In the genomic region with DNA sequence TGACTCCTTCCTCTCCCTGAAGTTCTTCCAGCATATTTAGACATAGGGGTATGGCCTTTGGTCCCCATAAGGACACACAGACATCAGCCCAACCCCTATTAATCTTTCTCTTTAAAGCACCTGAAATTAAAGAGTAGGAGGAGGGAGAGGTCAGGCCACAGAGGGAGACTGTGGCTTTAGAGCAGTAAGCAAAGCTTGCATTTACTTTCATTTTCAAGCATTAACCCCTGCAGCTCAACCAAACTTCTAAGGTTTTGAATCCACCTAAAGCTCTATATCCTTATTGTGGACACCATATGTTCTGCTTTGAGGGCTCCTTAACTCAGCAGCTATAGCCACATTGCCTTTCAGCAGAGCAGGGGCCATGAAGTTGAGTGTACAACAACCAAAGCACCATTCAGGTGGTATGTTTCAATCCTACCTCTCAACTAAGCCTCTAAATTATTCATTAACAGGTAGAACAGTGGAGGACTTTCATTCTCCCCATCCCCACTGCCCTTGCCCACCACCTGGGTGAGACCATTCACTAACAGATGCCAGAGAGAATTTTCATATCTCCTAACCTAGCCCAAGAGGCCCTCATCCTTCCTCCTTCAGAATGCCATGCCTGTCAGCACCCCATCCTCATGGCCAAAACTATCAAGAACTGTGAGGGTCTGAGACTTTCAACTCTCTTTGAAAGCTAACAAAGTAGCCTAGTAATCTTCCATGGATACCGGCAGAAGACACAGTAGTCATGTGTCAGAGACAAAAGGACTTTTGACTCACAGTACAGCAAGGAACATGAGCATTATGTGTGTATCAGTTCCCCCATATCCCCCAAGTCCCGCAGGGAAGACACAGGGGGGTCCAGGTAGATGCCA, we compare ENCODE assay signal across 8 cellular contexts. TPM values are rescaled to one million over a fixed set of nuclear protein-coding genes. Genes with fewer than 3 reads are reported as not detected.
A peak's percentile ranks its signal among the peaks of the same experiment; 100 is the strongest.
DNase-seq lines count a peak whose midpoint lies in the region; ATAC-seq and TF ChIP-seq lines count a peak whose summit lies in the region.

No MANE protein-coding gene starts in this region.

- H3K27me3 Mint-ChIP-seq in CD4-positive, alpha-beta T cell = no peaks in the 10 kb centered on the region
- no peaks in the 10 kb centered on the region for H3K27me3 Mint-ChIP-seq in effector memory CD8-positive, alpha-beta T cell

- no peak overlapping the region for H3K27ac ChIP-seq in CD4-positive, alpha-beta T cell (ENCODE audit: low read depth, low read length)

- H3K36me3 Mint-ChIP-seq in CD4-positive, alpha-beta T cell (ENCODE audit: low read depth) = peaks cover 17% of the 10 kb centered on the region
- H3K36me3 Mint-ChIP-seq in effector memory CD8-positive, alpha-beta T cell (ENCODE audit: insufficient read depth) = peaks cover 2% of the 10 kb centered on the region

- H3K4me3 Mint-ChIP-seq in CD4-positive, alpha-beta T cell = peak overlapping the region; percentile 58
- H3K4me3 Mint-ChIP-seq in effector memory CD8-positive, alpha-beta T cell = peak overlapping the region; percentile 52 to 68

- POLR2A ChIA-PET in CD4-positive, alpha-beta T cell (lab: Charles Lee) = interaction anchor here (0.6 to 1.2 kb wide), 4 partner anchors 21 to 89 kb away, joined by 3 to 6 read pairs (median 4); a partner anchor contains a TSS

- DNase-seq in CD4-positive, alpha-beta T cell = no peak
- DNase-seq in effector memory CD8-positive, alpha-beta T cell = peak in 1 of 3 experiments; percentile 10
- DNase-seq in NCI-H2171 (lab: John Stamatoyannopoulos, UW) = no peak
- DNase-seq in NCI-H2196 treated with DMSO at 0.1 percent for 48 hours (lab: John Stamatoyannopoulos, UW; ENCODE audit: unreplicated experiment) = no peak
- DNase-seq in activated CD8-positive, alpha-beta memory T cell treated with anti-CD3 and anti-CD28 coated beads for 24 hours = no peak
- no peak for DNase-seq in NCI-H748 treated with DMSO at 0.1 percent for 48 hours (lab: John Stamatoyannopoulos, UW)

- peaks cover 22% of the 10 kb centered on the region for H3K4me1 Mint-ChIP-seq in CD4-positive, alpha-beta T cell (ENCODE audit: low read depth)
- H3K4me1 Mint-ChIP-seq in effector memory CD8-positive, alpha-beta T cell (ENCODE audit: low read depth in 2 of 2) = peaks cover 13 to 27% of the 10 kb centered on the region in 2 donors

- H3K9me3 ChIP-seq in CD4-positive, alpha-beta T cell (ENCODE audit: control insufficient read depth, low read length) = no peaks in the 10 kb centered on the region

- ATAC-seq in CD4-positive, alpha-beta T cell (ENCODE audit: poor library complexity) = peak; percentile 66
- peak; percentile 91 for ATAC-seq in GM19438 (IDR thresholded peaks at IDR 0.05; ENCODE audit: low read depth, unreplicated experiment)
- peak; percentile 81 for ATAC-seq in HG03457 (IDR thresholded peaks at IDR 0.05; ENCODE audit: unreplicated experiment)
- ATAC-seq in effector memory CD8-positive, alpha-beta T cell (replicated peaks) = peak; percentile 84

- H3K27me3 ChIP-seq in CD4-positive, alpha-beta T cell (ENCODE audit: control insufficient read depth, insufficient read depth, low read length) = no peaks in the 10 kb centered on the region

- intact Hi-C loops in CD4-positive, alpha-beta T cell (cut with DNase I, micrococcal nuclease) = no loop called here

- H3K27ac Mint-ChIP-seq in CD4-positive, alpha-beta T cell = peak overlapping the region; percentile 24
- peak overlapping the region; percentile 88 to 96 for H3K27ac Mint-ChIP-seq in effector memory CD8-positive, alpha-beta T cell

- TF ChIP-seq CTCF in CD4-positive, alpha-beta T cell (IDR thresholded peaks at IDR 0.05) = no peak

- no peaks in the 10 kb centered on the region for H3K9me3 Mint-ChIP-seq in CD4-positive, alpha-beta T cell
- H3K9me3 Mint-ChIP-seq in effector memory CD8-positive, alpha-beta T cell = peaks cover 0 to 2% of the 10 kb centered on the region in 2 donors

- CTCF ChIA-PET in CD4-positive, alpha-beta T cell (lab: Charles Lee) = no interaction called here

RNA-seq across cellular contexts. Expression of a gene that starts 20.8 kb away (rescaled TPM):
- 10 to 100 TPM; 11.0 to 12.1 TPM for total RNA-seq in CD4-positive, alpha-beta T cell

RNA-seq across cellular contexts. Expression of a gene that starts 45.2 kb away (rescaled TPM):
- 10 to 100 TPM; 26.0 to 27.6 TPM for total RNA-seq in CD4-positive, alpha-beta T cell
